16 cellular contexts compared by ENCODE assay signal in the genomic region with DNA sequence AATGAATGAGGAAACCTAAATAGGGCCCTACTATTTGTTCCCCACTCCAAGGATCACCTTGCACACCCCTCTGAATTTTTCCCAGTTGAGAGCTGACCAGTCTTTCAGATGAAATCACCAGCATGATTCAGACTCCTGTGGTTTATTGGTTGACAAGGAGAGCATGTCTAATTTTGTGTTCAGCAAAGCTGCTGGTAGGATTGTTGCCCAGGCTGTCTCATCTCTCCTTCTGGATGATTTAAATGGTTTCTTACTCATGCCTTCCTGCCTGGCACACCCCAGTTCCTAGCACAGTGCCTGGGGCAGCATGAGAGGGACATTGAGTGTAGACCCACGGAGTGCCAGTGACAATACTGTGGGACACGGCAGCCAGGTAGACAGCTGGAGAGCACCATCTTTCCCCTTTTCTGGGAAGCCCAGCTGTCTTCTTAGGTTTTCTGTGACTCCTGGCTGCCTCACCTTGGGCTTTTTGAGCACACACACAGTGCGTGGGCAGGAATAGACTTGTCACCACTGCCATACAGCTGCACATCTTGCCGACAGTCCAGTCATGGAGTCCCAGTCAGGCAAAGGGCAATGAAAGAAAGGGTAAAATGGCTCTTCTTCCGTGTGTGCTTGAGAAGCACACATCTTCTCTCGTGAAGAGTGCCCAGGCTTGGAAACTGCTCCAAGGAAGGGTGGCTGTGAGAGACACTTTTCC. TPM values are rescaled to one million over a fixed set of nuclear protein-coding genes. Genes with fewer than 3 reads are reported as not detected.
DNase-seq lines count a peak whose midpoint lies in the region; ATAC-seq, FAIRE-seq and TF ChIP-seq lines count a peak whose summit lies in the region.
"Had no signal": no experiment of that assay in that cellular context is flagged by ENCODE, and none has a peak within 500 bp of the region (broad histone marks: within the 10 kb centered on the region; RNA-seq: fewer than 3 reads in every experiment).

No MANE protein-coding gene starts in this region.

- ATAC-seq in SK-N-SH treated with all-trans-retinoic acid at 6 μM for 48 hours, result no peak; the same call in 2 of the 3 replicates
- ATAC-seq: K562 had no signal

- 23% methylated on average over 4 of the region's 6 CpGs for WGBS in SK-N-SH (ENCODE audit: low lambda C conversion rate)
- WGBS in small intestine, 3 donors, result 86 to 90% (median 88%) methylated on average over 6 of the region's 6 CpGs

- H3K4me1 ChIP-seq in SK-N-SH (ENCODE audit: control insufficient read depth in 1 of 2, insufficient read depth in 2 of 2, low read depth in 1 of 2, low read length in 1 of 2) (no peaks in the 10 kb centered on the region), fibroblast of lung (ENCODE audit: control insufficient read depth, extremely low read depth, insufficient read depth, low read length) (no peaks in the 10 kb centered on the region), skeletal muscle tissue (ENCODE audit: control insufficient read depth in 3 of 3, insufficient read depth in 3 of 3, low read length in 3 of 3) (peaks cover 0 to 8% (median 0%) of the 10 kb centered on the region in 3 donors), small intestine (ENCODE audit: control insufficient read depth in 2 of 2, insufficient read depth in 1 of 2, low read depth in 1 of 2, low read length in 1 of 2) (no peaks in the 10 kb centered on the region)
- H3K4me1 ChIP-seq: Peyer's patch had no signal

- H3K4me2 ChIP-seq in SK-N-SH, result no peak overlapping the region
- no peak overlapping the region for H3K4me2 ChIP-seq in fibroblast of lung (ENCODE audit: extremely low read depth, insufficient read depth, low read length)

- no peak for TF ChIP-seq EP300 in SK-N-SH (IDR thresholded peaks at IDR 0.05; ENCODE audit: borderline replicate concordance in 1 of 2, low read depth in 1 of 2, low read length in 1 of 2)

- H3K9me3 ChIP-seq in SK-N-SH (no peaks in the 10 kb centered on the region), fibroblast of lung (ENCODE audit: control insufficient read depth, insufficient read depth, low read depth, low read length) (no peaks in the 10 kb centered on the region), skeletal muscle tissue (ENCODE audit: control insufficient read depth in 3 of 3, low read length in 3 of 3) (no peaks in the 10 kb centered on the region), small intestine (ENCODE audit: control insufficient read depth, low read depth) (no peaks in the 10 kb centered on the region)
- H3K9me3 ChIP-seq: Peyer's patch had no signal

- peak; percentile 92 for FAIRE-seq in RCC 7860 (lab: Jason Lieb, UNC)
- FAIRE-seq in small intestine (lab: Jason Lieb, UNC), result no peak
- FAIRE-seq: K562 had no signal

- H3K79me2 ChIP-seq in SK-N-SH (ENCODE audit: insufficient read depth), result no peaks in the 10 kb centered on the region
- H3K79me2 ChIP-seq in fibroblast of lung (ENCODE audit: control insufficient read depth, insufficient read depth, low read length), result no peaks in the 10 kb centered on the region

- H3K4me3 ChIP-seq in SK-N-SH (ENCODE audit: low read depth in 2 of 2, low read length in 1 of 2) (no peak overlapping the region), fibroblast of lung (replicated peaks in 1 of 4; ENCODE audit: control extremely low read depth in 1 of 4, insufficient read depth in 1 of 4, low read depth in 3 of 4, low read length in 4 of 4) (no peak overlapping the region), skeletal muscle tissue (ENCODE audit: low read length in 3 of 3) (peak overlapping the region in 1 of 3 donors; percentile 29), small intestine (ENCODE audit: low read depth in 1 of 2, low read length in 2 of 2) (no peak overlapping the region)
- H3K4me3 ChIP-seq: K562, Peyer's patch, skin epidermis had no signal

- no peak for TF ChIP-seq RAD21 in SK-N-SH (IDR thresholded peaks at IDR 0.05; ENCODE audit: low read length)

- H3K9me2 ChIP-seq in SK-N-SH, result no peaks in the 10 kb centered on the region

- peaks cover 3% of the 10 kb centered on the region for H3F3A ChIP-seq in SK-N-SH (replicated peaks; ENCODE audit: insufficient read depth)

- H4K20me1 ChIP-seq in SK-N-SH (ENCODE audit: insufficient read depth) (no peaks in the 10 kb centered on the region), fibroblast of lung (ENCODE audit: control insufficient read depth, extremely low read depth, insufficient read depth, low read length) (no peaks in the 10 kb centered on the region)

- H3K27me3 ChIP-seq in SK-N-SH (ENCODE audit: insufficient read depth) (peaks cover 40% of the 10 kb centered on the region; the same call in 1 of the 2 replicates), fibroblast of lung (ENCODE audit: control insufficient read depth, insufficient read depth, low read length) (no peaks in the 10 kb centered on the region), skeletal muscle tissue (ENCODE audit: control insufficient read depth in 3 of 3, insufficient read depth in 3 of 3, low read length in 3 of 3) (peaks cover 0 to 3% (median 3%) of the 10 kb centered on the region in 3 donors), small intestine (ENCODE audit: control insufficient read depth in 2 of 2, insufficient read depth in 2 of 2, low read length in 2 of 2) (peaks cover 0 to 3% of the 10 kb centered on the region in 2 donors)
- H3K27me3 ChIP-seq: Peyer's patch had no signal

- CTCF ChIA-PET in SK-N-SH (lab: Yijun Ruan, JAX), result interaction anchor here (1.4 kb wide), 1 partner anchor 45 kb away, joined by 3 read pairs; no protein-coding TSS in a partner anchor

- H3K27ac ChIP-seq in SK-N-SH (ENCODE audit: low read depth in 2 of 2, low read length in 1 of 2) (no peak overlapping the region), fibroblast of lung (ENCODE audit: insufficient read depth, low read length) (no peak overlapping the region), skeletal muscle tissue (ENCODE audit: low read depth, low read length) (peak overlapping the region; percentile 43), small intestine (ENCODE audit: low read depth in 1 of 2, low read length in 1 of 2) (no peak overlapping the region)
- H3K27ac ChIP-seq: Peyer's patch, skin epidermis had no signal

- no peak overlapping the region for H3K9ac ChIP-seq in SK-N-SH
- H3K9ac ChIP-seq in fibroblast of lung (ENCODE audit: insufficient read depth, low read length), result no peak overlapping the region
- H3K9ac ChIP-seq in skeletal muscle tissue (ENCODE audit: low read depth in 1 of 3, low read length in 3 of 3), result no peak overlapping the region

- DNase-seq in SK-N-SH, result no peak
- peak; percentile 87 for DNase-seq in RCC 7860 (ENCODE audit: low spot score)
- DNase-seq in fibroblast of lung (ENCODE audit: low read depth in 2 of 2), result peak; percentile 54 to 89
- no peak for DNase-seq in small intestine
- no peak for DNase-seq in inferior parietal cortex (ENCODE audit: extremely low spot score)
- no peak for DNase-seq in activated CD4-positive, alpha-beta T cell treated with anti-CD3 and anti-CD28 coated beads for 4 hours
- DNase-seq: 8988T, activated B cell treated with CpG ODN at 0.5 μM for 24 hours, DMS79 treated with DMSO at 0.1 percent for 48 hours, hippocampal formation, NCI-H2171 treated with DMSO at 0.1 percent for 48 hours, Peyer's patch had no signal

- H2AFZ ChIP-seq in SK-N-SH (ENCODE audit: low read depth), result no peak overlapping the region
- no peak overlapping the region for H2AFZ ChIP-seq in fibroblast of lung (ENCODE audit: low read length)

- H3K36me3 ChIP-seq in SK-N-SH (replicated peaks in 1 of 2; ENCODE audit: control insufficient read depth in 1 of 2, insufficient read depth in 2 of 2, low read length in 1 of 2) (no peaks in the 10 kb centered on the region), fibroblast of lung (ENCODE audit: control insufficient read depth, insufficient read depth, low read length) (no peaks in the 10 kb centered on the region), skeletal muscle tissue (ENCODE audit: control insufficient read depth in 3 of 3, insufficient read depth in 3 of 3, low read length in 3 of 3) (no peaks in the 10 kb centered on the region), small intestine (ENCODE audit: control insufficient read depth in 2 of 2, insufficient read depth in 2 of 2, low read length in 2 of 2) (no peaks in the 10 kb centered on the region)
- H3K36me3 ChIP-seq: Peyer's patch had no signal

- TF ChIP-seq CTCF in SK-N-SH (IDR thresholded peaks at IDR 0.05) (no peak), fibroblast of lung (conservative IDR thresholded peaks at IDR 0.05 in 1 of 2, IDR thresholded peaks at IDR 0.05 in 1 of 2; ENCODE audit: low read depth in 1 of 2, low read length in 2 of 2) (no peak)

- POLR2A ChIA-PET in SK-N-SH (lab: Yijun Ruan, JAX), result no interaction called here

TF ChIP-seq in SK-N-SH, 30 proteins besides CTCF, POLR2A, EP300 and RAD21 (continues in another document):
- TF ChIP-seq, protein P1, sequence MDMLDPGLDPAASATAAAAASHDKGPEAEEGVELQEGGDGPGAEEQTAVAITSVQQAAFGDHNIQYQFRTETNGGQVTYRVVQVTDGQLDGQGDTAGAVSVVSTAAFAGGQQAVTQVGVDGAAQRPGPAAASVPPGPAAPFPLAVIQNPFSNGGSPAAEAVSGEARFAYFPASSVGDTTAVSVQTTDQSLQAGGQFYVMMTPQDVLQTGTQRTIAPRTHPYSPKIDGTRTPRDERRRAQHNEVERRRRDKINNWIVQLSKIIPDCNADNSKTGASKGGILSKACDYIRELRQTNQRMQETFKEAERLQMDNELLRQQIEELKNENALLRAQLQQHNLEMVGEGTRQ (IDR thresholded peaks at IDR 0.05; ENCODE audit: borderline replicate concordance, low read depth, low read length), result no peak
- TF ChIP-seq CHD2 (IDR thresholded peaks at IDR 0.05; ENCODE audit: low read length, partially characterized antibody) (no peak), MEF2A (IDR thresholded peaks at IDR 0.05; ENCODE audit: borderline replicate concordance, low read depth) (no peak)

RNA-seq across cellular contexts. Expression of gene FGF9, which starts 12.3 kb away (rescaled TPM):
- polyA plus RNA-seq in SK-N-SH (2012; rRNA removed) (not detected in 2 replicates), fibroblast of lung (0.06 and 0.07 TPM in 2 replicates), small intestine (under 1 TPM; 0.22 to 0.42 (median 0.27) TPM)
- polyA plus RNA-seq in SK-N-SH (2012; cell fraction: cytosol; rRNA removed), result not detected in 2 replicates
- polyA plus RNA-seq in SK-N-SH (2012; cell fraction: nucleus; rRNA removed), result not detected in 2 replicates
- total RNA-seq in fibroblast of lung (0.33 and 0.77 TPM in 2 replicates), skeletal muscle tissue (3.7 TPM)
- 0.06 and 0.08 TPM in 2 replicates for polyA plus RNA-seq in fibroblast of lung (2012)
- not detected in 2 replicates for polyA minus RNA-seq in fibroblast of lung (ENCODE audit: low replicate concordance)
- total RNA-seq: K562 had no signal
- polyA plus RNA-seq: K562 had no signal

Comparison
In these comparisons a context has a peak if more than half of its experiments do, and no peak if none do; other contexts are left out.
1. DNase-seq: peak in RCC 7860 (single experiment) and fibroblast of lung (2 of 2); none in SK-N-SH (single experiment), small intestine (single experiment), inferior parietal cortex (single experiment) and activated CD4-positive, alpha-beta T cell treated with anti-CD3 and anti-CD28 coated beads for 4 hours (0 of 2).